In the genomic region with DNA sequence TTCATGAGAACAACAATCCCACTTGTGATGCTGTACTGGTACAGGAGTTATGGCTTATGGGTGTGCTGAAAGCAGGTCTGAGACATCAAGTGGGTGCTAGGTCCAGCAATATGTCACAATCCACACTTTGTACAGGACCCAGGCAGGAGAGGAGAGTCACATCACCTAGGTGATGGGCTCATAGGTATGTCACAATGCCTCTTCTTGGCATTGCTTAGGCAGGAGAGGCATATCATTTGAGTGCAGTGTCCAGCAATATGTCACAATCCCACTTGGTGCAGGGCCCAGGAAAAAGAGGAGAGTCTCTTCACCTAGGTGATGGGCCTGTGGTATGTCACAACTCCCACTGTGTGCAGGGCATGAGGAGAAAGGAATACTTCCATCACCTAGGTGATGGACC, we compare ENCODE assay signal across 36 cellular contexts.
"Had no signal": no experiment of that assay in that cellular context is flagged by ENCODE, and none has a peak within 500 bp of the region (broad histone marks: within the 10 kb centered on the region; RNA-seq: fewer than 3 reads in every experiment).

No MANE protein-coding gene starts in this region.

- H3K4me2 ChIP-seq: KMS-11 had no signal

- DNase-seq: Karpas-422, Kasumi-1, KG1, MG63, MM.1S, MV-4-11, NCI-H1048, NCI-H1092, NCI-H1092 treated with DMSO at 0.1 percent for 48 hours, NCI-H1105, NCI-H1105 treated with DMSO at 0.1 percent for 48 hours, NCI-H1417, NCI-H1417 treated with DMSO at 0.1 percent for 48 hours, NCI-H1436, NCI-H1436 treated with DMSO at 0.1 percent for 48 hours, NCI-H146, NCI-H1694, NCI-H1694 treated with DMSO at 0.1 percent for 48 hours, NCI-H187, NCI-H187 treated with DMSO at 0.1 percent for 48 hours, NCI-H1930, NCI-H2029, NCI-H2029 treated with DMSO at 0.1 percent for 48 hours, NCI-H2081, NCI-H2081 treated with DMSO at 0.1 percent for 48 hours, NCI-H2107, NCI-H2171, NCI-H2171 treated with DMSO at 0.1 percent for 48 hours, NCI-H2227 treated with DMSO at 0.1 percent for 48 hours, NCI-H226, NCI-H345, NCI-H446, NCI-H446 treated with DMSO at 0.1 percent for 48 hours, NCI-H510A, NCI-H510A treated with DMSO at 0.1 percent for 48 hours had no signal

- H3K9ac ChIP-seq: KMS-11 had no signal

- H3K27ac ChIP-seq: KMS-11 had no signal

- H3K36me3 ChIP-seq: MG63 had no signal

- H3K4me3 ChIP-seq: MG63 had no signal

- H3K9me3 ChIP-seq: MG63 had no signal

- H3K27me3 ChIP-seq: MG63 had no signal
